1 cellular context compared by ENCODE assay signal in the genomic region with DNA sequence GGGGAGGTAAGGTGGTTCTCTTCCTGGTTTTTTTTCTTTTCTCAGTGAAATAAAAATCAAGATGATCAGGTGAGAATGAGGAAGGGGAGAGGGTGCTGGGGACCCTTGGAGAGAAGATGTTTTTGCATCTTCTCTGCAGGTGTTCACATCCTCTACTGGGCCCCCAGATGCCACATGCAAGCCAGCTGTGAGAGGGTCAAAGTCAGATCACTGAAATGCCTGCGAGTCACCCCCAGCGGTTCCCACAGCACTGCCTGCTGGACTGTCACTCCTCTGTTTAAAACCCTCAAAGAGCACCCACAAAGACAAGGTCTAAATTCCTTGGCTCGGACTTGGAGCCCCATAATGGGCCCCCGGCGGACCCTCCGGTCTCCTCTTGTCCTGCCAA.
TF ChIP-seq lines count a peak whose summit lies in the region.

No MANE protein-coding gene starts in this region.

TF ChIP-seq in K562, 482 proteins besides CTCF, POLR2A, EP300 and RAD21 (continued from another document):
- TF ChIP-seq, protein P1, sequence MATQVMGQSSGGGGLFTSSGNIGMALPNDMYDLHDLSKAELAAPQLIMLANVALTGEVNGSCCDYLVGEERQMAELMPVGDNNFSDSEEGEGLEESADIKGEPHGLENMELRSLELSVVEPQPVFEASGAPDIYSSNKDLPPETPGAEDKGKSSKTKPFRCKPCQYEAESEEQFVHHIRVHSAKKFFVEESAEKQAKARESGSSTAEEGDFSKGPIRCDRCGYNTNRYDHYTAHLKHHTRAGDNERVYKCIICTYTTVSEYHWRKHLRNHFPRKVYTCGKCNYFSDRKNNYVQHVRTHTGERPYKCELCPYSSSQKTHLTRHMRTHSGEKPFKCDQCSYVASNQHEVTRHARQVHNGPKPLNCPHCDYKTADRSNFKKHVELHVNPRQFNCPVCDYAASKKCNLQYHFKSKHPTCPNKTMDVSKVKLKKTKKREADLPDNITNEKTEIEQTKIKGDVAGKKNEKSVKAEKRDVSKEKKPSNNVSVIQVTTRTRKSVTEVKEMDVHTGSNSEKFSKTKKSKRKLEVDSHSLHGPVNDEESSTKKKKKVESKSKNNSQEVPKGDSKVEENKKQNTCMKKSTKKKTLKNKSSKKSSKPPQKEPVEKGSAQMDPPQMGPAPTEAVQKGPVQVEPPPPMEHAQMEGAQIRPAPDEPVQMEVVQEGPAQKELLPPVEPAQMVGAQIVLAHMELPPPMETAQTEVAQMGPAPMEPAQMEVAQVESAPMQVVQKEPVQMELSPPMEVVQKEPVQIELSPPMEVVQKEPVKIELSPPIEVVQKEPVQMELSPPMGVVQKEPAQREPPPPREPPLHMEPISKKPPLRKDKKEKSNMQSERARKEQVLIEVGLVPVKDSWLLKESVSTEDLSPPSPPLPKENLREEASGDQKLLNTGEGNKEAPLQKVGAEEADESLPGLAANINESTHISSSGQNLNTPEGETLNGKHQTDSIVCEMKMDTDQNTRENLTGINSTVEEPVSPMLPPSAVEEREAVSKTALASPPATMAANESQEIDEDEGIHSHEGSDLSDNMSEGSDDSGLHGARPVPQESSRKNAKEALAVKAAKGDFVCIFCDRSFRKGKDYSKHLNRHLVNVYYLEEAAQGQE (CRISPR knock-in tag; IDR thresholded peaks at IDR 0.05; ENCODE audit: low read depth): 0 out of 2 replicates have a peak, but pooled peaks have one; percentile 26
- TF ChIP-seq NFRKB (IDR thresholded peaks at IDR 0.05; ENCODE audit: low read depth) (peak; percentile 51; the same call in 1 of the 2 replicates), ETV5 (CRISPR knock-in tag; IDR thresholded peaks at IDR 0.05; ENCODE audit: low read depth) (0 out of 2 replicates have a peak, but pooled peaks have one; percentile 2), CBFA2T2 (conservative IDR thresholded peaks at IDR 0.05) (no peak), RBFOX2 (IDR thresholded peaks at IDR 0.05; ENCODE audit: low read depth, low read length) (peak; percentile 67)
- TF ChIP-seq, protein P2, sequence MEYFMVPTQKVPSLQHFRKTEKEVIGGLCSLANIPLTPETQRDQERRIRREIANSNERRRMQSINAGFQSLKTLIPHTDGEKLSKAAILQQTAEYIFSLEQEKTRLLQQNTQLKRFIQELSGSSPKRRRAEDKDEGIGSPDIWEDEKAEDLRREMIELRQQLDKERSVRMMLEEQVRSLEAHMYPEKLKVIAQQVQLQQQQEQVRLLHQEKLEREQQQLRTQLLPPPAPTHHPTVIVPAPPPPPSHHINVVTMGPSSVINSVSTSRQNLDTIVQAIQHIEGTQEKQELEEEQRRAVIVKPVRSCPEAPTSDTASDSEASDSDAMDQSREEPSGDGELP (CRISPR knock-in tag; IDR thresholded peaks at IDR 0.05; ENCODE audit: borderline replicate concordance): peak; percentile 51; the same call in 1 of the 2 replicates
- TF ChIP-seq, protein P3, sequence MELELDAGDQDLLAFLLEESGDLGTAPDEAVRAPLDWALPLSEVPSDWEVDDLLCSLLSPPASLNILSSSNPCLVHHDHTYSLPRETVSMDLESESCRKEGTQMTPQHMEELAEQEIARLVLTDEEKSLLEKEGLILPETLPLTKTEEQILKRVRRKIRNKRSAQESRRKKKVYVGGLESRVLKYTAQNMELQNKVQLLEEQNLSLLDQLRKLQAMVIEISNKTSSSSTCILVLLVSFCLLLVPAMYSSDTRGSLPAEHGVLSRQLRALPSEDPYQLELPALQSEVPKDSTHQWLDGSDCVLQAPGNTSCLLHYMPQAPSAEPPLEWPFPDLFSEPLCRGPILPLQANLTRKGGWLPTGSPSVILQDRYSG (tag; conservative IDR thresholded peaks at IDR 0.05; ENCODE audit: low read depth): 0 out of 2 replicates have a peak, but pooled peaks have one; percentile 4
- TF ChIP-seq, protein P4, sequence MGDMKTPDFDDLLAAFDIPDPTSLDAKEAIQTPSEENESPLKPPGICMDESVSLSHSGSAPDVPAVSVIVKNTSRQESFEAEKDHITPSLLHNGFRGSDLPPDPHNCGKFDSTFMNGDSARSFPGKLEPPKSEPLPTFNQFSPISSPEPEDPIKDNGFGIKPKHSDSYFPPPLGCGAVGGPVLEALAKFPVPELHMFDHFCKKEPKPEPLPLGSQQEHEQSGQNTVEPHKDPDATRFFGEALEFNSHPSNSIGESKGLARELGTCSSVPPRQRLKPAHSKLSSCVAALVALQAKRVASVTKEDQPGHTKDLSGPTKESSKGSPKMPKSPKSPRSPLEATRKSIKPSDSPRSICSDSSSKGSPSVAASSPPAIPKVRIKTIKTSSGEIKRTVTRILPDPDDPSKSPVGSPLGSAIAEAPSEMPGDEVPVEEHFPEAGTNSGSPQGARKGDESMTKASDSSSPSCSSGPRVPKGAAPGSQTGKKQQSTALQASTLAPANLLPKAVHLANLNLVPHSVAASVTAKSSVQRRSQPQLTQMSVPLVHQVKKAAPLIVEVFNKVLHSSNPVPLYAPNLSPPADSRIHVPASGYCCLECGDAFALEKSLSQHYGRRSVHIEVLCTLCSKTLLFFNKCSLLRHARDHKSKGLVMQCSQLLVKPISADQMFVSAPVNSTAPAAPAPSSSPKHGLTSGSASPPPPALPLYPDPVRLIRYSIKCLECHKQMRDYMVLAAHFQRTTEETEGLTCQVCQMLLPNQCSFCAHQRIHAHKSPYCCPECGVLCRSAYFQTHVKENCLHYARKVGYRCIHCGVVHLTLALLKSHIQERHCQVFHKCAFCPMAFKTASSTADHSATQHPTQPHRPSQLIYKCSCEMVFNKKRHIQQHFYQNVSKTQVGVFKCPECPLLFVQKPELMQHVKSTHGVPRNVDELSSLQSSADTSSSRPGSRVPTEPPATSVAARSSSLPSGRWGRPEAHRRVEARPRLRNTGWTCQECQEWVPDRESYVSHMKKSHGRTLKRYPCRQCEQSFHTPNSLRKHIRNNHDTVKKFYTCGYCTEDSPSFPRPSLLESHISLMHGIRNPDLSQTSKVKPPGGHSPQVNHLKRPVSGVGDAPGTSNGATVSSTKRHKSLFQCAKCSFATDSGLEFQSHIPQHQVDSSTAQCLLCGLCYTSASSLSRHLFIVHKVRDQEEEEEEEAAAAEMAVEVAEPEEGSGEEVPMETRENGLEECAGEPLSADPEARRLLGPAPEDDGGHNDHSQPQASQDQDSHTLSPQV (IDR thresholded peaks at IDR 0.05): 0 out of 2 replicates have a peak, but pooled peaks have one; percentile 52
TF ChIP-seq in K562: peak in this region for 7.
